ENCODE assay signal across 8 cellular contexts in the genomic region with DNA sequence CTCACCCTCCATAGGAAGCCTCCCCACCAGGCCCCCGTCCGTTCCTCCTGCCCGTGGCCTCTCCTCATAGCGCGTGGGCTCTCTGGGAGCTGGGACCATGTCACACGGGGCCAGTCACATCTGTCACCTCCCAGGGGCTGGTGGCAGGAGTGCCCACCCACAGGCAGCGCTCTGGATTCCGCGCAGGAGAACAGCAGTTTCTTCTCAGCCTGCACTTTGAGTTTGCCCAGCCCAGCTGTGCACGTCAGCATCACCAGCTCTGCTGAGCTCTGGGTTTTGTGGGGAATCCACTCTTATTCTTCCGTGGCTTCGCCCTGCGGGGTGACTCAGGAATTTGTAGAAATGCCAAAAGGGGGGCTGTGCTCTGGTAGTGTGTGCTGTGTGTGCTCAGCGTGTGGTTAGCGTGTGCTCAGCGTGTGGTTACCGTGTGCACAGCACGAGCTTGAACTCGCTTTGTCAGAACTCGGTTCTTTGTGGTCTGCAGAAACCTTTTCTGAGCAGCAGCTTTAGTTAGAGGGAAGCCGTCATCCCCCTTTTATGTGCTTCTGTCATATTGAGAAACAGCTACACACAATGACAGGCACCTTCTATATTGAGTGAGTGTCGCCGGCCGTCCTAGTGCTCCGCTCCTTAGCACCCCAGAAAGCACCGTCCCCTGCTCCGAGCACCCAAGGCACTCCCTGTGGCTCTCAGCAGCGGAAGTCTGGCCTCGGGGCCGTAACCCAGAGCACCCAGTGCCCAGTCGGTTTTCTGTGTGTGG. TPM values are rescaled to one million over a fixed set of nuclear protein-coding genes. Genes with fewer than 3 reads are reported as not detected.
DNase-seq lines count a peak whose midpoint lies in the region; ATAC-seq and TF ChIP-seq lines count a peak whose summit lies in the region.

No MANE protein-coding gene starts in this region.

- peak overlapping the region; percentile 99 for H3K27ac Mint-ChIP-seq in CD4-positive, alpha-beta T cell
- H3K27ac Mint-ChIP-seq in activated naive CD4-positive, alpha-beta T cell treated with anti-CD3 and anti-CD28 coated beads, Interleukin-2, amount 50 U/mL, for 72 hours = peak overlapping the region; percentile 100

- peak; percentile 68 for ATAC-seq in CD4-positive, alpha-beta T cell (ENCODE audit: poor library complexity)
- ATAC-seq in activated naive CD4-positive, alpha-beta T cell treated with anti-CD3 and anti-CD28 coated beads, Interleukin-2, amount 50 U/mL, for 72 hours = peak; percentile 78 to 88

- H3K27me3 Mint-ChIP-seq in CD4-positive, alpha-beta T cell = no peaks in the 10 kb centered on the region

- no peak overlapping the region for H3K4me3 ChIP-seq in esophagus squamous epithelium

- H3K4me3 Mint-ChIP-seq in CD4-positive, alpha-beta T cell = peak overlapping the region; percentile 90

- H3K4me1 Mint-ChIP-seq in CD4-positive, alpha-beta T cell (ENCODE audit: low read depth) = peaks cover 75% of the 10 kb centered on the region

- no peaks in the 10 kb centered on the region for H3K27me3 ChIP-seq in CD4-positive, alpha-beta T cell (ENCODE audit: control insufficient read depth, insufficient read depth, low read length)
- peaks cover 0 to 5% (median 0%) of the 10 kb centered on the region in 4 donors for H3K27me3 ChIP-seq in esophagus squamous epithelium

- no peaks in the 10 kb centered on the region for H3K9me3 ChIP-seq in CD4-positive, alpha-beta T cell (ENCODE audit: control insufficient read depth, low read length)
- no peaks in the 10 kb centered on the region for H3K9me3 ChIP-seq in esophagus squamous epithelium

- WGBS in esophagus squamous epithelium, 2 donors = 78 to 83% methylated on average over 20 to 21 of the region's 31 CpGs

- H3K36me3 Mint-ChIP-seq in CD4-positive, alpha-beta T cell (ENCODE audit: low read depth) = peaks cover 49% of the 10 kb centered on the region
- peaks cover 32 to 41% of the 10 kb centered on the region in 2 donors for H3K36me3 Mint-ChIP-seq in activated naive CD4-positive, alpha-beta T cell treated with anti-CD3 and anti-CD28 coated beads, Interleukin-2, amount 50 U/mL, for 72 hours

- H3K27ac ChIP-seq in CD4-positive, alpha-beta T cell (ENCODE audit: low read depth, low read length) = peak overlapping the region; percentile 77
- H3K27ac ChIP-seq in esophagus squamous epithelium = peak overlapping the region in 2 of 4 donors; percentile 7 to 28

- TF ChIP-seq POLR2A in esophagus squamous epithelium (IDR thresholded peaks at IDR 0.05) = no peak

- TF ChIP-seq CTCF in CD4-positive, alpha-beta T cell (IDR thresholded peaks at IDR 0.05) = no peak
- TF ChIP-seq CTCF in esophagus squamous epithelium (IDR thresholded peaks at IDR 0.05) = no peak

- POLR2A ChIA-PET in CD4-positive, alpha-beta T cell (lab: Charles Lee) = interaction anchor here (0.9 to 3.9 kb wide), 11 partner anchors 12 to 527 kb away, joined by 3 to 102 read pairs (median 7); a partner anchor contains a TSS

- intact Hi-C loops in CD4-positive, alpha-beta T cell (cut with DNase I, micrococcal nuclease) = loop anchor here (1.0 to 5.0 kb wide), 6 partner anchors 17 to 240 kb away; a partner anchor contains a TSS
- intact Hi-C loops in esophagus squamous epithelium (cut with DNase I) = no loop called here

- no peaks in the 10 kb centered on the region for H3K9me3 Mint-ChIP-seq in CD4-positive, alpha-beta T cell
- no peaks in the 10 kb centered on the region for H3K9me3 Mint-ChIP-seq in activated naive CD4-positive, alpha-beta T cell treated with anti-CD3 and anti-CD28 coated beads, Interleukin-2, amount 50 U/mL, for 72 hours

- peaks cover 18 to 52% (median 25%) of the 10 kb centered on the region in 3 donors for H3K4me1 ChIP-seq in esophagus squamous epithelium

- peak in 9 of 10 experiments; percentile 33 to 83 (median 63) for DNase-seq in CD4-positive, alpha-beta T cell
- DNase-seq in activated CD4-positive, alpha-beta T cell treated with anti-CD3 and anti-CD28 coated beads for 4 hours = peak; percentile 22 to 80
- DNase-seq in activated naive CD4-positive, alpha-beta T cell treated with anti-CD3 and anti-CD28 coated beads, Interleukin-2, amount 50 U/mL, for 72 hours (ENCODE audit: low spot score in 2 of 2) = peak; percentile 66 to 80
- peak; percentile 50 to 63 for DNase-seq in stimulated activated CD4-positive, alpha-beta T cell treated with anti-CD3 and anti-CD28 coated beads, Interleukin-2, amount 100 ng/mL, for 24 hours
- DNase-seq in esophagus squamous epithelium (lab: John Stamatoyannopoulos, UW) = no peak
- DNase-seq in Ammon's horn (ENCODE audit: low spot score) = no peak
- DNase-seq in NCI-H2196 (lab: John Stamatoyannopoulos, UW; ENCODE audit: unreplicated experiment) = no peak
- DNase-seq in SK-N-DZ (ENCODE audit: low spot score) = no peak

- CTCF ChIA-PET in CD4-positive, alpha-beta T cell (lab: Charles Lee) = interaction anchor here (1.0 to 1.6 kb wide), 5 partner anchors 12 to 360 kb away, joined by 3 to 8 read pairs (median 4); no protein-coding TSS in a partner anchor

- H3K36me3 ChIP-seq in esophagus squamous epithelium = peaks cover 7 to 32% (median 9%) of the 10 kb centered on the region in 3 donors

RNA-seq across cellular contexts. Expression of a gene that starts 3.3 kb away (rescaled TPM):
- total RNA-seq in CD4-positive, alpha-beta T cell = 10 to 100 TPM; 44.7 to 49.5 TPM
- total RNA-seq in activated naive CD4-positive, alpha-beta T cell treated with anti-CD3 and anti-CD28 coated beads, Interleukin-2, amount 50 U/mL, for 72 hours = 10 to 100 TPM; 33.1 to 59.9 TPM
- 10 to 100 TPM; 15.1 to 21.1 (median 17.4) TPM for total RNA-seq in esophagus squamous epithelium
- polyA plus RNA-seq in SK-N-DZ (2014; cell fraction: cytosol; rRNA removed) = 31.4 and 37.9 TPM in 2 replicates
- 39.1 and 47.2 TPM in 2 replicates for polyA plus RNA-seq in SK-N-DZ (2014; cell fraction: nucleus; rRNA removed)

Comparison
In these comparisons a context has a peak if more than half of its experiments do, and no peak if none do; other contexts are left out.
1. DNase-seq: peak in CD4-positive, alpha-beta T cell (9 of 10), activated CD4-positive, alpha-beta T cell treated with anti-CD3 and anti-CD28 coated beads for 4 hours (2 of 2), activated naive CD4-positive, alpha-beta T cell treated with anti-CD3 and anti-CD28 coated beads, Interleukin-2, amount 50 U/mL, for 72 hours (2 of 2) and stimulated activated CD4-positive, alpha-beta T cell treated with anti-CD3 and anti-CD28 coated beads, Interleukin-2, amount 100 ng/mL, for 24 hours (2 of 2); none in esophagus squamous epithelium (single experiment), Ammon's horn (single experiment), NCI-H2196 (single experiment) and SK-N-DZ (single experiment).